ENCODE assay signal across 13 cellular contexts in genomic region chr15:72338617-72339321, GRCh38. TPM values are rescaled to one million over a fixed set of nuclear protein-coding genes. Genes with fewer than 3 reads are reported as not detected.
DNase-seq lines count a peak whose midpoint lies in the region; ATAC-seq and TF ChIP-seq lines count a peak whose summit lies in the region.
"Had no signal": no experiment of that assay in that cellular context is flagged by ENCODE, and none has a peak within 500 bp of the region (broad histone marks: within the 10 kb centered on the region; RNA-seq: fewer than 3 reads in every experiment).

No MANE protein-coding gene starts in this region.

- H3K9me3 ChIP-seq in transverse colon, result no peaks in the 10 kb centered on the region

- DNase-seq in HFFc6 (peak; percentile 79), brain microvascular endothelial cell (no peak), left lobe of liver (ENCODE audit: low spot score) (no peak), transverse colon (no peak)
- no peak for DNase-seq in activated CD4-positive, alpha-beta memory T cell treated with anti-CD3 and anti-CD28 coated beads, Interleukin-2, amount 10 ng/mL, durations not matched to agents 7 days and 5 days
- no peak for DNase-seq in stimulated activated CD4-positive, alpha-beta T cell treated with anti-CD3 and anti-CD28 coated beads, Interleukin-12 subunit alpha, Interleukin-12 subunit beta, amount 100 ng/mL, for 4 hours
- DNase-seq: activated CD4-positive, alpha-beta T cell treated with anti-CD3 and anti-CD28 coated beads for 1 hour; effector CD4-positive, alpha-beta T cell; natural killer cell; NCI-H2227 treated with DMSO at 0.1 percent for 48 hours; stimulated activated CD4-positive, alpha-beta T cell treated with anti-CD3 and anti-CD28 coated beads, Interleukin-15, amount 100 ng/mL, for 24 hours; stimulated activated naive CD8-positive, alpha-beta T cell treated with anti-CD3 and anti-CD28 coated beads, Interleukin-15, amount 100 ng/mL, for 72 hours had no signal

- no peaks in the 10 kb centered on the region for H3K4me1 ChIP-seq in transverse colon

- WGBS in transverse colon (ENCODE audit: low coverage in 1 of 2), 2 donors, result 79 to 82% methylated on average over 5 to 9 of the region's 9 CpGs

- H3K9me3 Mint-ChIP-seq in HFFc6, result no peaks in the 10 kb centered on the region
- no peaks in the 10 kb centered on the region for H3K9me3 Mint-ChIP-seq in activated CD4-positive, alpha-beta memory T cell treated with anti-CD3 and anti-CD28 coated beads, Interleukin-2, amount 10 ng/mL, durations not matched to agents 7 days and 5 days
- H3K9me3 Mint-ChIP-seq: natural killer cell; stimulated activated naive CD8-positive, alpha-beta T cell treated with anti-CD3 and anti-CD28 coated beads, Interleukin-15, amount 100 ng/mL, for 72 hours had no signal

- intact Hi-C loops in transverse colon (cut with DNase I; ENCODE audit: low total_unique reads), result no loop called here

- H3K27me3 Mint-ChIP-seq in HFFc6 (ENCODE audit: insufficient read depth), result peaks cover 1% of the 10 kb centered on the region
- H3K27me3 Mint-ChIP-seq in activated CD4-positive, alpha-beta memory T cell treated with anti-CD3 and anti-CD28 coated beads, Interleukin-2, amount 10 ng/mL, durations not matched to agents 7 days and 5 days, result no peaks in the 10 kb centered on the region
- H3K27me3 Mint-ChIP-seq: stimulated activated naive CD8-positive, alpha-beta T cell treated with anti-CD3 and anti-CD28 coated beads, Interleukin-15, amount 100 ng/mL, for 72 hours had no signal

- in situ Hi-C loops in brain microvascular endothelial cell (cut with HindIII; ENCODE audit: low pct_ligation_motif_present, low sequenced_read_pairs) (no loop called here), transverse colon (cut with MboI; ENCODE audit: low pct_ligation_motif_present in 1 of 4, low pct_unique_long_range_greater_than_20kb in 1 of 4, low sequenced_read_pairs in 3 of 4) (no loop called here)

- no peaks in the 10 kb centered on the region for H3K27me3 ChIP-seq in brain microvascular endothelial cell (replicated peaks)
- H3K27me3 ChIP-seq in transverse colon, result no peaks in the 10 kb centered on the region

- POLR2A ChIA-PET in activated CD4-positive, alpha-beta memory T cell treated with anti-CD3 and anti-CD28 coated beads, Interleukin-2, amount 10 ng/mL, durations not matched to agents 7 days and 5 days (lab: Charles Lee), result interaction anchor here (0.7 kb wide), 1 partner anchor 107 kb away, joined by 3 read pairs; no protein-coding TSS in a partner anchor

- TF ChIP-seq POLR2A in transverse colon (IDR thresholded peaks at IDR 0.05), result no peak

- peak overlapping the region; percentile 92 for H3K27ac Mint-ChIP-seq in HFFc6
- H3K27ac Mint-ChIP-seq in activated CD4-positive, alpha-beta memory T cell treated with anti-CD3 and anti-CD28 coated beads, Interleukin-2, amount 10 ng/mL, durations not matched to agents 7 days and 5 days, result no peak overlapping the region
- H3K27ac Mint-ChIP-seq: stimulated activated naive CD8-positive, alpha-beta T cell treated with anti-CD3 and anti-CD28 coated beads, Interleukin-15, amount 100 ng/mL, for 72 hours had no signal

- ATAC-seq in left lobe of liver, result peak; percentile 33
- ATAC-seq in HG03469 (IDR thresholded peaks at IDR 0.05; ENCODE audit: unreplicated experiment), result no peak
- ATAC-seq: natural killer cell; stimulated activated naive CD8-positive, alpha-beta T cell treated with anti-CD3 and anti-CD28 coated beads, Interleukin-15, amount 100 ng/mL, for 72 hours had no signal

- TF ChIP-seq CTCF in HFFc6 (IDR thresholded peaks at IDR 0.05) (no peak), brain microvascular endothelial cell (IDR thresholded peaks at IDR 0.05; ENCODE audit: low read depth, low read length, missing control alignments) (no peak), transverse colon (IDR thresholded peaks at IDR 0.05) (no peak)

- H3K36me3 ChIP-seq in brain microvascular endothelial cell (replicated peaks) (no peaks in the 10 kb centered on the region), transverse colon (peaks cover 0 to 8% (median 0%) of the 10 kb centered on the region in 4 donors)

- H3K27ac ChIP-seq in brain microvascular endothelial cell (peak overlapping the region; percentile 75), transverse colon (peak overlapping the region; percentile 63 to 80 (median 66))

- no peak overlapping the region for H3K4me3 ChIP-seq in brain microvascular endothelial cell (ENCODE audit: low read depth, low read length)
- no peak overlapping the region for H3K4me3 ChIP-seq in transverse colon

- CTCF ChIA-PET in activated CD4-positive, alpha-beta memory T cell treated with anti-CD3 and anti-CD28 coated beads, Interleukin-2, amount 10 ng/mL, durations not matched to agents 7 days and 5 days (lab: Charles Lee), result interaction anchor here (0.9 to 1.5 kb wide), 3 partner anchors 25 to 112 kb away, joined by 3 to 5 read pairs (median 3); no protein-coding TSS in a partner anchor

- no peak for TF ChIP-seq EP300 in transverse colon (IDR thresholded peaks at IDR 0.05; ENCODE audit: low read depth)

- H3K4me3 Mint-ChIP-seq in HFFc6, result peak overlapping the region; percentile 66
- H3K4me3 Mint-ChIP-seq in activated CD4-positive, alpha-beta memory T cell treated with anti-CD3 and anti-CD28 coated beads, Interleukin-2, amount 10 ng/mL, durations not matched to agents 7 days and 5 days, result no peak overlapping the region
- H3K4me3 Mint-ChIP-seq: natural killer cell; stimulated activated naive CD8-positive, alpha-beta T cell treated with anti-CD3 and anti-CD28 coated beads, Interleukin-15, amount 100 ng/mL, for 72 hours had no signal

- peaks cover 44% of the 10 kb centered on the region for H3K4me1 Mint-ChIP-seq in HFFc6 (ENCODE audit: low read depth)
- H3K4me1 Mint-ChIP-seq in activated CD4-positive, alpha-beta memory T cell treated with anti-CD3 and anti-CD28 coated beads, Interleukin-2, amount 10 ng/mL, durations not matched to agents 7 days and 5 days, result no peaks in the 10 kb centered on the region
- H3K4me1 Mint-ChIP-seq: natural killer cell; stimulated activated naive CD8-positive, alpha-beta T cell treated with anti-CD3 and anti-CD28 coated beads, Interleukin-15, amount 100 ng/mL, for 72 hours had no signal

- H3K36me3 Mint-ChIP-seq in HFFc6 (ENCODE audit: low read depth), result no peaks in the 10 kb centered on the region
- H3K36me3 Mint-ChIP-seq in activated CD4-positive, alpha-beta memory T cell treated with anti-CD3 and anti-CD28 coated beads, Interleukin-2, amount 10 ng/mL, durations not matched to agents 7 days and 5 days (ENCODE audit: low read depth), result no peaks in the 10 kb centered on the region

RNA-seq across cellular contexts. Expression of gene CELF6, which starts 18.8 kb away (rescaled TPM):
- total RNA-seq in HFFc6 (2021; fragmentation: NEBNext Ultra II Directional; extraction: Animal tissue kit (Norgen Biotek cat#: 25700)), result under 1 TPM in 4 of 6 experiments, not detected in 2; 0.11 to 0.14 (median 0.12) TPM
- total RNA-seq in left lobe of liver (0.65 TPM), transverse colon (10 to 100 TPM in 1 of 4 donors, 1 to 10 TPM in 3; 1.5 to 12.9 (median 4.7) TPM)
- under 1 TPM; 0.18 to 0.58 TPM for total RNA-seq in activated CD4-positive, alpha-beta memory T cell treated with anti-CD3 and anti-CD28 coated beads, Interleukin-2, amount 10 ng/mL, durations not matched to agents 7 days and 5 days

RNA-seq across cellular contexts. Expression of gene HEXA, which starts 37.0 kb away (rescaled TPM):
- 10 to 100 TPM; 83.3 to 98.0 (median 88.3) TPM for total RNA-seq in HFFc6 (2021; fragmentation: NEBNext Ultra II Directional; extraction: Animal tissue kit (Norgen Biotek cat#: 25700))
- total RNA-seq in left lobe of liver, result 49.4 TPM
- total RNA-seq in transverse colon, result 10 to 100 TPM; 19.9 to 69.9 (median 50.9) TPM
- 100 to 1,000 TPM; 110 to 111 TPM for total RNA-seq in activated CD4-positive, alpha-beta memory T cell treated with anti-CD3 and anti-CD28 coated beads, Interleukin-2, amount 10 ng/mL, durations not matched to agents 7 days and 5 days

RNA-seq across cellular contexts. Expression of gene TMEM202, which starts 59.3 kb away (rescaled TPM):
- not detected for total RNA-seq in HFFc6 (2021; fragmentation: NEBNext Ultra II Directional; extraction: Animal tissue kit (Norgen Biotek cat#: 25700))
- not detected for total RNA-seq in left lobe of liver
- total RNA-seq in transverse colon, result not detected
- total RNA-seq in activated CD4-positive, alpha-beta memory T cell treated with anti-CD3 and anti-CD28 coated beads, Interleukin-2, amount 10 ng/mL, durations not matched to agents 7 days and 5 days, result not detected
- total RNA-seq: natural killer cell had no signal
